1 cellular context compared by ENCODE assay signal in genomic region chr4:135032670-135033069, GRCh38.
TF ChIP-seq lines count a peak whose summit lies in the region.

No MANE protein-coding gene starts in this region.

TF ChIP-seq in WTC11, 78 proteins besides CTCF, POLR2A, EP300 and RAD21 (continued from another document):
- no peak for TF ChIP-seq GABPB1 (CRISPR knock-in tag; IDR thresholded peaks at IDR 0.05)
- TF ChIP-seq MYBL2 (CRISPR knock-in tag; IDR thresholded peaks at IDR 0.05): no peak
- TF ChIP-seq, protein P1, sequence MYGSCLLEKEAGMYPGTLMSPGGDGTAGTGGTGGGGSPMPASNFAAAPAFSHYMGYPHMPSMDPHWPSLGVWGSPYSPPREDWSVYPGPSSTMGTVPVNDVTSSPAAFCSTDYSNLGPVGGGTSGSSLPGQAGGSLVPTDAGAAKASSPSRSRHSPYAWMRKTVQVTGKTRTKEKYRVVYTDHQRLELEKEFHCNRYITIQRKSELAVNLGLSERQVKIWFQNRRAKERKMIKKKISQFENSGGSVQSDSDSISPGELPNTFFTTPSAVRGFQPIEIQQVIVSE (CRISPR knock-in tag; IDR thresholded peaks at IDR 0.05; ENCODE audit: borderline replicate concordance): no peak
- no peak for TF ChIP-seq ZNF671 (CRISPR knock-in tag; IDR thresholded peaks at IDR 0.05)
- no peak for TF ChIP-seq USF1 (CRISPR knock-in tag; IDR thresholded peaks at IDR 0.05)
- TF ChIP-seq, protein P2, sequence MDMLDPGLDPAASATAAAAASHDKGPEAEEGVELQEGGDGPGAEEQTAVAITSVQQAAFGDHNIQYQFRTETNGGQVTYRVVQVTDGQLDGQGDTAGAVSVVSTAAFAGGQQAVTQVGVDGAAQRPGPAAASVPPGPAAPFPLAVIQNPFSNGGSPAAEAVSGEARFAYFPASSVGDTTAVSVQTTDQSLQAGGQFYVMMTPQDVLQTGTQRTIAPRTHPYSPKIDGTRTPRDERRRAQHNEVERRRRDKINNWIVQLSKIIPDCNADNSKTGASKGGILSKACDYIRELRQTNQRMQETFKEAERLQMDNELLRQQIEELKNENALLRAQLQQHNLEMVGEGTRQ (CRISPR knock-in tag; IDR thresholded peaks at IDR 0.05): no peak
- no peak for TF ChIP-seq ZNF423 (CRISPR knock-in tag; IDR thresholded peaks at IDR 0.05)
- TF ChIP-seq, protein P3, sequence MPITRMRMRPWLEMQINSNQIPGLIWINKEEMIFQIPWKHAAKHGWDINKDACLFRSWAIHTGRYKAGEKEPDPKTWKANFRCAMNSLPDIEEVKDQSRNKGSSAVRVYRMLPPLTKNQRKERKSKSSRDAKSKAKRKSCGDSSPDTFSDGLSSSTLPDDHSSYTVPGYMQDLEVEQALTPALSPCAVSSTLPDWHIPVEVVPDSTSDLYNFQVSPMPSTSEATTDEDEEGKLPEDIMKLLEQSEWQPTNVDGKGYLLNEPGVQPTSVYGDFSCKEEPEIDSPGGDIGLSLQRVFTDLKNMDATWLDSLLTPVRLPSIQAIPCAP (CRISPR knock-in tag; IDR thresholded peaks at IDR 0.05): no peak
- TF ChIP-seq FOXP1 (CRISPR knock-in tag; IDR thresholded peaks at IDR 0.05; ENCODE audit: borderline replicate concordance): no peak
- TF ChIP-seq, protein P4, sequence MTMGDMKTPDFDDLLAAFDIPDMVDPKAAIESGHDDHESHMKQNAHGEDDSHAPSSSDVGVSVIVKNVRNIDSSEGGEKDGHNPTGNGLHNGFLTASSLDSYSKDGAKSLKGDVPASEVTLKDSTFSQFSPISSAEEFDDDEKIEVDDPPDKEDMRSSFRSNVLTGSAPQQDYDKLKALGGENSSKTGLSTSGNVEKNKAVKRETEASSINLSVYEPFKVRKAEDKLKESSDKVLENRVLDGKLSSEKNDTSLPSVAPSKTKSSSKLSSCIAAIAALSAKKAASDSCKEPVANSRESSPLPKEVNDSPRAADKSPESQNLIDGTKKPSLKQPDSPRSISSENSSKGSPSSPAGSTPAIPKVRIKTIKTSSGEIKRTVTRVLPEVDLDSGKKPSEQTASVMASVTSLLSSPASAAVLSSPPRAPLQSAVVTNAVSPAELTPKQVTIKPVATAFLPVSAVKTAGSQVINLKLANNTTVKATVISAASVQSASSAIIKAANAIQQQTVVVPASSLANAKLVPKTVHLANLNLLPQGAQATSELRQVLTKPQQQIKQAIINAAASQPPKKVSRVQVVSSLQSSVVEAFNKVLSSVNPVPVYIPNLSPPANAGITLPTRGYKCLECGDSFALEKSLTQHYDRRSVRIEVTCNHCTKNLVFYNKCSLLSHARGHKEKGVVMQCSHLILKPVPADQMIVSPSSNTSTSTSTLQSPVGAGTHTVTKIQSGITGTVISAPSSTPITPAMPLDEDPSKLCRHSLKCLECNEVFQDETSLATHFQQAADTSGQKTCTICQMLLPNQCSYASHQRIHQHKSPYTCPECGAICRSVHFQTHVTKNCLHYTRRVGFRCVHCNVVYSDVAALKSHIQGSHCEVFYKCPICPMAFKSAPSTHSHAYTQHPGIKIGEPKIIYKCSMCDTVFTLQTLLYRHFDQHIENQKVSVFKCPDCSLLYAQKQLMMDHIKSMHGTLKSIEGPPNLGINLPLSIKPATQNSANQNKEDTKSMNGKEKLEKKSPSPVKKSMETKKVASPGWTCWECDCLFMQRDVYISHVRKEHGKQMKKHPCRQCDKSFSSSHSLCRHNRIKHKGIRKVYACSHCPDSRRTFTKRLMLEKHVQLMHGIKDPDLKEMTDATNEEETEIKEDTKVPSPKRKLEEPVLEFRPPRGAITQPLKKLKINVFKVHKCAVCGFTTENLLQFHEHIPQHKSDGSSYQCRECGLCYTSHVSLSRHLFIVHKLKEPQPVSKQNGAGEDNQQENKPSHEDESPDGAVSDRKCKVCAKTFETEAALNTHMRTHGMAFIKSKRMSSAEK (CRISPR knock-in tag; IDR thresholded peaks at IDR 0.05; ENCODE audit: borderline replicate concordance): no peak
- TF ChIP-seq, protein P5, sequence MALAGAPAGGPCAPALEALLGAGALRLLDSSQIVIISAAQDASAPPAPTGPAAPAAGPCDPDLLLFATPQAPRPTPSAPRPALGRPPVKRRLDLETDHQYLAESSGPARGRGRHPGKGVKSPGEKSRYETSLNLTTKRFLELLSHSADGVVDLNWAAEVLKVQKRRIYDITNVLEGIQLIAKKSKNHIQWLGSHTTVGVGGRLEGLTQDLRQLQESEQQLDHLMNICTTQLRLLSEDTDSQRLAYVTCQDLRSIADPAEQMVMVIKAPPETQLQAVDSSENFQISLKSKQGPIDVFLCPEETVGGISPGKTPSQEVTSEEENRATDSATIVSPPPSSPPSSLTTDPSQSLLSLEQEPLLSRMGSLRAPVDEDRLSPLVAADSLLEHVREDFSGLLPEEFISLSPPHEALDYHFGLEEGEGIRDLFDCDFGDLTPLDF (CRISPR knock-in tag; IDR thresholded peaks at IDR 0.05): no peak
- TF ChIP-seq GTF2I (CRISPR knock-in tag; conservative IDR thresholded peaks at IDR 0.05): no peak
- no peak for TF ChIP-seq TP53 (CRISPR knock-in tag; IDR thresholded peaks at IDR 0.05)
- TF ChIP-seq E2F5 (CRISPR knock-in tag; IDR thresholded peaks at IDR 0.05): no peak
- TF ChIP-seq ZNF263 (CRISPR knock-in tag; IDR thresholded peaks at IDR 0.05; ENCODE audit: low read depth): no peak
- TF ChIP-seq JUN (CRISPR knock-in tag; IDR thresholded peaks at IDR 0.05): no peak
- no peak for TF ChIP-seq ZNF416 (CRISPR knock-in tag; IDR thresholded peaks at IDR 0.05)
